ENCODE assay signal across 17 cellular contexts in genomic region chr18:64119916-64120315, GRCh38. TPM values are rescaled to one million over a fixed set of nuclear protein-coding genes. Genes with fewer than 3 reads are reported as not detected.
A peak's percentile ranks its signal among the peaks of the same experiment; 100 is the strongest.
DNase-seq lines count a peak whose midpoint lies in the region; ATAC-seq, FAIRE-seq and TF ChIP-seq lines count a peak whose summit lies in the region.
"Had no signal": no experiment of that assay in that cellular context is flagged by ENCODE, and none has a peak within 500 bp of the region (broad histone marks: within the 10 kb centered on the region; RNA-seq: fewer than 3 reads in every experiment).

No MANE protein-coding gene starts in this region.

- no peak for ATAC-seq in naive thymus-derived CD4-positive, alpha-beta T cell
- no peak for ATAC-seq in omental fat pad (ENCODE audit: low FRiP score)
- ATAC-seq: HCT116; K562; naive thymus-derived CD8-positive, alpha-beta T cell had no signal

- H3K27ac Mint-ChIP-seq in naive thymus-derived CD4-positive, alpha-beta T cell: no peak overlapping the region
- H3K27ac Mint-ChIP-seq: activated naive CD4-positive, alpha-beta T cell treated with anti-CD3 and anti-CD28 coated beads, Interleukin-2, amount 50 U/mL, for 24 hours; dendritic cell treated with granulocyte-macrophage colony-stimulating factor and Interleukin-4, amounts not matched to agents 40 ng/mL and 50 ng/mL, for 4 days; naive thymus-derived CD8-positive, alpha-beta T cell had no signal

- H3K36me3 ChIP-seq in PC-9 (ENCODE audit: low read depth) (no peaks in the 10 kb centered on the region), liver (ENCODE audit: control insufficient read depth in 4 of 4, insufficient read depth in 3 of 4, low read depth in 1 of 4, low read length in 3 of 4) (no peaks in the 10 kb centered on the region), kidney (ENCODE audit: control insufficient read depth in 1 of 2, insufficient read depth in 2 of 2, low read length in 2 of 2) (no peaks in the 10 kb centered on the region)
- no peaks in the 10 kb centered on the region for H3K36me3 ChIP-seq in naive thymus-derived CD4-positive, alpha-beta T cell (ENCODE audit: control insufficient read depth in 2 of 3, insufficient read depth in 3 of 3, low read length in 3 of 3)

- H3K9me3 ChIP-seq in PC-9 (ENCODE audit: insufficient read depth, low read depth): no peaks in the 10 kb centered on the region
- no peaks in the 10 kb centered on the region for H3K9me3 ChIP-seq in liver (ENCODE audit: control insufficient read depth in 4 of 4, low read length in 3 of 4)
- no peaks in the 10 kb centered on the region for H3K9me3 ChIP-seq in kidney (ENCODE audit: control insufficient read depth in 1 of 2, low read length in 2 of 2)
- H3K9me3 ChIP-seq in naive thymus-derived CD4-positive, alpha-beta T cell (ENCODE audit: control insufficient read depth in 2 of 3, low read length in 3 of 3): no peaks in the 10 kb centered on the region

- intact Hi-C loops in PC-9 (cut with micrococcal nuclease; ENCODE audit: unreplicated experiment) (loop anchor here (1.0 kb wide), 1 partner anchor 289 kb away; no protein-coding TSS in a partner anchor), kidney (cut with DNase I) (no loop called here)
- intact Hi-C loops in naive thymus-derived CD4-positive, alpha-beta T cell (cut with micrococcal nuclease): no loop called here

- CTCF ChIA-PET in PC-9 (lab: Charles Lee): interaction anchor here (0.7 to 1.1 kb wide), 2 partner anchors 13 to 289 kb away, joined by 3 read pairs; no protein-coding TSS in a partner anchor
- CTCF ChIA-PET in naive thymus-derived CD4-positive, alpha-beta T cell (lab: Charles Lee): no interaction called here

- H3K27me3 ChIP-seq in PC-9 (ENCODE audit: insufficient read depth, low read depth) (no peaks in the 10 kb centered on the region), liver (ENCODE audit: control insufficient read depth in 4 of 4, insufficient read depth in 4 of 4, low read length in 3 of 4) (peaks cover 0 to 2% (median 0%) of the 10 kb centered on the region in 4 donors)
- peaks cover 0 to 4% of the 10 kb centered on the region in 2 donors for H3K27me3 ChIP-seq in naive thymus-derived CD4-positive, alpha-beta T cell (ENCODE audit: control insufficient read depth in 2 of 2, insufficient read depth in 2 of 2, low read length in 2 of 2)

- POLR2A ChIA-PET in PC-9 (lab: Charles Lee; ENCODE audit: unreplicated experiment): no interaction called here
- POLR2A ChIA-PET in naive thymus-derived CD4-positive, alpha-beta T cell (lab: Charles Lee): no interaction called here

- no peak overlapping the region for H2AFZ ChIP-seq in PC-9

- TF ChIP-seq CTCF in PC-9 (conservative IDR thresholded peaks at IDR 0.05) (peak; percentile 66), liver (IDR thresholded peaks at IDR 0.05; ENCODE audit: low read depth, low read length, missing input control) (peak; percentile 10), kidney (IDR thresholded peaks at IDR 0.05; ENCODE audit: borderline replicate concordance, extremely low read depth, insufficient read depth) (no peak), omental fat pad (IDR thresholded peaks at IDR 0.05) (no peak)

- no peaks in the 10 kb centered on the region for H3K4me1 ChIP-seq in PC-9 (replicated peaks; ENCODE audit: insufficient read depth)
- no peaks in the 10 kb centered on the region for H3K4me1 ChIP-seq in liver (ENCODE audit: control insufficient read depth in 4 of 4, insufficient read depth in 4 of 4, low read length in 3 of 4)
- H3K4me1 ChIP-seq in kidney (ENCODE audit: control insufficient read depth in 1 of 2, insufficient read depth in 1 of 2, low read depth in 1 of 2, low read length in 2 of 2): no peaks in the 10 kb centered on the region
- no peaks in the 10 kb centered on the region for H3K4me1 ChIP-seq in naive thymus-derived CD4-positive, alpha-beta T cell (ENCODE audit: control insufficient read depth in 2 of 2, insufficient read depth in 2 of 2, low read length in 2 of 2)

- no peaks in the 10 kb centered on the region for H3K36me3 Mint-ChIP-seq in naive thymus-derived CD4-positive, alpha-beta T cell
- H3K36me3 Mint-ChIP-seq: activated naive CD4-positive, alpha-beta T cell treated with anti-CD3 and anti-CD28 coated beads, Interleukin-2, amount 50 U/mL, for 24 hours; naive thymus-derived CD8-positive, alpha-beta T cell had no signal

- peaks cover 0 to 6% (median 1%) of the 10 kb centered on the region in 5 donors for H3K27me3 Mint-ChIP-seq in naive thymus-derived CD4-positive, alpha-beta T cell
- H3K27me3 Mint-ChIP-seq: dendritic cell treated with granulocyte-macrophage colony-stimulating factor and Interleukin-4, amounts not matched to agents 40 ng/mL and 50 ng/mL, for 4 days had no signal

- WGBS in liver: 61% methylated on average over 1 of the region's 1 CpG

- H3K9me3 Mint-ChIP-seq in naive thymus-derived CD4-positive, alpha-beta T cell: peaks cover 0 to 5% (median 0%) of the 10 kb centered on the region in 11 donors
- H3K9me3 Mint-ChIP-seq: activated naive CD4-positive, alpha-beta T cell treated with anti-CD3 and anti-CD28 coated beads, Interleukin-2, amount 50 U/mL, for 24 hours; dendritic cell treated with granulocyte-macrophage colony-stimulating factor and Interleukin-4, amounts not matched to agents 40 ng/mL and 50 ng/mL, for 4 days had no signal

- no peak overlapping the region for H3K4me3 Mint-ChIP-seq in naive thymus-derived CD4-positive, alpha-beta T cell
- H3K4me3 Mint-ChIP-seq: activated naive CD4-positive, alpha-beta T cell treated with anti-CD3 and anti-CD28 coated beads, Interleukin-2, amount 50 U/mL, for 24 hours; dendritic cell treated with granulocyte-macrophage colony-stimulating factor and Interleukin-4, amounts not matched to agents 40 ng/mL and 50 ng/mL, for 4 days; naive thymus-derived CD8-positive, alpha-beta T cell had no signal

- no peak for FAIRE-seq in kidney (lab: Jason Lieb, UNC)
- FAIRE-seq: K562, keratinocyte had no signal

- BruUV-seq in PC-9 (replicated peaks; lab: Mats Ljungman, UMichigan): no TSS peak

- DNase-seq in DMS53 (lab: John Stamatoyannopoulos, UW): peak; percentile 61
- DNase-seq in HT1080 (ENCODE audit: low read depth): peak; percentile 24
- no peak for DNase-seq in PC-9
- no peak for DNase-seq in kidney
- DNase-seq in naive thymus-derived CD4-positive, alpha-beta T cell: no peak
- DNase-seq in activated gamma-delta T cell (lab: John Stamatoyannopoulos, UW): no peak
- no peak for DNase-seq in omental fat pad (ENCODE audit: low spot score)
- DNase-seq: activated CD4-positive, alpha-beta T cell treated with anti-CD3 and anti-CD28 coated beads, Interleukin-2, amount 50 U/mL, for 48 hours; naive thymus-derived CD8-positive, alpha-beta T cell; NCI-H526 treated with DMSO at 0.1 percent for 48 hours had no signal

- H3K4me2 ChIP-seq in PC-9: no peak overlapping the region

- H3K4me1 Mint-ChIP-seq in naive thymus-derived CD4-positive, alpha-beta T cell: no peaks in the 10 kb centered on the region
- H3K4me1 Mint-ChIP-seq: activated naive CD4-positive, alpha-beta T cell treated with anti-CD3 and anti-CD28 coated beads, Interleukin-2, amount 50 U/mL, for 24 hours; naive thymus-derived CD8-positive, alpha-beta T cell had no signal

- H3K4me3 ChIP-seq in PC-9 (no peak overlapping the region), liver (ENCODE audit: low read depth in 1 of 3, low read length in 3 of 3) (no peak overlapping the region), kidney (ENCODE audit: low read length in 2 of 2) (no peak overlapping the region)
- no peak overlapping the region for H3K4me3 ChIP-seq in naive thymus-derived CD4-positive, alpha-beta T cell (ENCODE audit: low read length)
- H3K4me3 ChIP-seq: K562 had no signal

- TF ChIP-seq RAD21 in liver (IDR thresholded peaks at IDR 0.05): peak; percentile 61 to 65

- H3K9ac ChIP-seq in liver (ENCODE audit: low read depth in 1 of 2, low read length in 2 of 2) (no peak overlapping the region), kidney (ENCODE audit: low read length in 2 of 2) (no peak overlapping the region)

- H4K20me1 ChIP-seq in PC-9 (ENCODE audit: insufficient read depth): no peaks in the 10 kb centered on the region

- H3K79me2 ChIP-seq in PC-9 (ENCODE audit: low read depth): no peaks in the 10 kb centered on the region

- H3K27ac ChIP-seq in PC-9: no peak overlapping the region
- no peak overlapping the region for H3K27ac ChIP-seq in liver (ENCODE audit: low read depth in 1 of 2, low read length in 2 of 2)
- no peak overlapping the region for H3K27ac ChIP-seq in kidney (ENCODE audit: low read depth in 2 of 2, low read length in 2 of 2)
- no peak overlapping the region for H3K27ac ChIP-seq in naive thymus-derived CD4-positive, alpha-beta T cell (ENCODE audit: low read depth, low read length)

- no peaks in the 10 kb centered on the region for H3K9me2 ChIP-seq in PC-9 (ENCODE audit: insufficient read depth)

- H3F3A ChIP-seq in PC-9 (ENCODE audit: insufficient read depth, low read depth): no peaks in the 10 kb centered on the region

TF ChIP-seq in liver, 16 proteins besides CTCF, POLR2A, EP300 and RAD21:
- no peak for TF ChIP-seq ZBTB33 (IDR thresholded peaks at IDR 0.05)

RNA-seq across cellular contexts. Expression of gene LINC00305, which starts 29.0 kb away (rescaled TPM):
- not detected in 2 replicates for total RNA-seq in HT1080 (2014; rRNA removed; shearing (Covaris generic))
- polyA plus RNA-seq in HT1080 (2015; cell fraction: cytosol; rRNA removed): not detected in 2 replicates
- not detected in 2 replicates for polyA plus RNA-seq in HT1080 (2015; cell fraction: nucleus; rRNA removed)
- total RNA-seq in PC-9 (2021): not detected in 2 replicates
- total RNA-seq in liver: under 1 TPM in 1 of 2 donors, not detected in 1; 0.84 TPM
- polyA plus RNA-seq in liver: not detected
- not detected for total RNA-seq in kidney
- not detected for polyA plus RNA-seq in kidney (ENCODE audit: insufficient read depth, low read depth, low replicate concordance)
- not detected for total RNA-seq in naive thymus-derived CD4-positive, alpha-beta T cell
- polyA plus RNA-seq in naive thymus-derived CD4-positive, alpha-beta T cell: not detected
- not detected for total RNA-seq in omental fat pad
- total RNA-seq: K562; naive thymus-derived CD8-positive, alpha-beta T cell; T-helper 1 cell treated with Interleukin-12 subunit alpha and Interleukin-12 subunit beta and Interleukin-4 antibody, amounts not matched to agents 30 ng/mL and 1 ng/mL, for 36 hours had no signal
- polyA plus RNA-seq: K562; keratinocyte; naive thymus-derived CD8-positive, alpha-beta T cell had no signal

Comparison
In these comparisons a context has a peak if more than half of its experiments do, and no peak if none do; other contexts are left out.
1. DNase-seq: peak in DMS53 (single experiment) and HT1080 (single experiment); none in PC-9 (0 of 2), kidney (single experiment), naive thymus-derived CD4-positive, alpha-beta T cell (0 of 9), activated gamma-delta T cell (single experiment) and omental fat pad (single experiment).
2. CTCF ChIP-seq: peak in PC-9 (single experiment) and liver (single experiment); none in kidney (single experiment) and omental fat pad (0 of 3).